In the genomic region with DNA sequence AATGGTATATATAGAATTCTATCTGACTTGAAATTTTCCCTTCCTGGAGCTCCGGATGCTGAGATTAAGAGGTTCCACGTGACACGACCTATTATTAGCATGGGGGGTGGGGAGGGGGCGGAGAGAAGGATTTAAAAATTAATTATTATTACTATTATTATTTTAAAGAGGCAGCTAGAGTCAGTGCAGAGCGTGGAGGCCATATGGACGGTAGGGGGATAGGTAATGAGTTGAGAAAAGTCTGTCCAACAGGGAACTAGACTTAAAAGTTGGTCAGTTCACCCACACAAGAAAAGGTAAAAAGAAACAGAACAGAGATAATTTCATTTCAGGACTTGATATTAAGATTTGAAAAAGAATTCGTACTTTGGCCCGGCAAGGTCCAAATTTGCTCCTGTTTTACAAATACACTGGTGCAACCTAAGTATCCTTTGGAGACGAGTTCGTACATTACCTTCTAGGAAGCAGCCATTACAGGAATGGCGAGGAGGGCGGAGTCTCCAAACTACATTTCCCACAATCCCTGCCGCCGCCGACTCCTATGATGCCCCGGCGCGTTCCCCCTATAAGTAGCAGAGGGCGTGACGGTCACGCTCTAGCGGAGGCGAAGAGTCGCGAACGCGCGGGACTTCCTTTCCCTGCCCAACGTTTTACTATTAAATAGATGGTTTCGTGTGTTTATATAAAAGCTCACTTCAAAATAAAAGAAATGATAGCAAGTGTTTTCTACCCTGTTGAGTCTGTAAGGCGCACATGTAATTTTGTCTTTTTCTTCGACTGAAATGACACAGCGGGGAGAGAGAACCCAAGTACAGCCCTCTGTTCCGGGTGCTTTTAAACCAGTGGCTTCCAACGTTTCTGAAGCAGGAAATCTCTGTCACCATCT, we compare ENCODE assay signal across 8 cellular contexts. TPM values are rescaled to one million over a fixed set of nuclear protein-coding genes. Genes with fewer than 3 reads are reported as not detected.
DNase-seq lines count a peak whose midpoint lies in the region; ATAC-seq, FAIRE-seq and TF ChIP-seq lines count a peak whose summit lies in the region.

A gene with protein sequence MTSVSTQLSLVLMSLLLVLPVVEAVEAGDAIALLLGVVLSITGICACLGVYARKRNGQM (minus strand): TSS at position 481 of the 886 bp plus-strand sequence. CDS start 976 bp downstream, outside the sequence.

- TF ChIP-seq POLR2A in endothelial cell of umbilical vein (IDR thresholded peaks at IDR 0.05; ENCODE audit: low read depth, low read length), result peak; percentile 71

- H3K27ac ChIP-seq in HUES6 (ENCODE audit: low read depth, low read length), result no peak within 1 kb of the TSS; the same call in 1 of the 2 replicates
- H3K27ac ChIP-seq in OCI-LY1 (ENCODE audit: low read depth, low read length, poor library complexity, severe bottlenecking), result peak within 1 kb of the TSS; percentile 45
- H3K27ac ChIP-seq in endothelial cell of umbilical vein (ENCODE audit: insufficient read depth, low read depth, low read length), result peak within 1 kb of the TSS; percentile 67

- ATAC-seq in GM21423 (IDR thresholded peaks at IDR 0.05; ENCODE audit: unreplicated experiment), result peak; percentile 100

- intact Hi-C loops in endothelial cell of umbilical vein (cut with micrococcal nuclease), result loop anchor here (1.0 to 10.0 kb wide), 3 partner anchors 32 to 334 kb away; partner anchors contain the start of gene GPR85

- dilution Hi-C loops in endothelial cell of umbilical vein (cut with MboI; ENCODE audit: extremely low pct_ligation_motif_present, low sequenced_read_pairs), result no loop called here

- H3K4me1 ChIP-seq in HUES6 (ENCODE audit: control insufficient read depth, insufficient read depth, low read length) (peaks cover 2% of the 10 kb centered on the region; the same call in 1 of the 2 replicates), OCI-LY1 (ENCODE audit: insufficient read depth, low read length, severe bottlenecking) (peaks cover 56% of the 10 kb centered on the region), endothelial cell of umbilical vein (ENCODE audit: control insufficient read depth, extremely low read depth, insufficient read depth, low read length) (peaks cover 12% of the 10 kb centered on the region)

- peak within 1 kb of the TSS; percentile 67 for H3K4me2 ChIP-seq in OCI-LY1 (ENCODE audit: low read length)
- H3K4me2 ChIP-seq in endothelial cell of umbilical vein (ENCODE audit: insufficient read depth, low read length), result peak within 1 kb of the TSS; percentile 99

- H3K27me3 ChIP-seq in HUES6 (ENCODE audit: control insufficient read depth, insufficient read depth, low read length) (no peaks in the 10 kb centered on the region), OCI-LY1 (ENCODE audit: insufficient read depth, low read length) (no peaks in the 10 kb centered on the region), endothelial cell of umbilical vein (ENCODE audit: control insufficient read depth in 2 of 2, insufficient read depth in 2 of 2, low read length in 2 of 2) (peaks cover 0 to 7% of the 10 kb centered on the region in 2 experiments)

- in situ Hi-C loops in Caki2 (cut with HindIII; ENCODE audit: low pct_unique_long_range_greater_than_20kb, low sequenced_read_pairs), result no loop called here

- H4K20me1 ChIP-seq in OCI-LY1 (ENCODE audit: insufficient read depth, low read length) (no peaks in the 10 kb centered on the region), endothelial cell of umbilical vein (replicated peaks; ENCODE audit: control insufficient read depth, extremely low read depth, insufficient read depth, low read length) (peaks cover 2% of the 10 kb centered on the region)

- POLR2A ChIA-PET in endothelial cell of umbilical vein (lab: Charles Lee), result no interaction called here

- no peaks in the 10 kb centered on the region for H3K9me2 ChIP-seq in OCI-LY1 (ENCODE audit: low read depth, low read length)

- H3K4me3 ChIP-seq in HUES6 (ENCODE audit: low read depth, low read length), result peak within 1 kb of the TSS; percentile 81
- peak within 1 kb of the TSS; percentile 68 for H3K4me3 ChIP-seq in OCI-LY1 (ENCODE audit: low read depth, low read length, poor library complexity, severe bottlenecking)
- peak within 1 kb of the TSS; percentile 55 to 99 (median 97) for H3K4me3 ChIP-seq in endothelial cell of umbilical vein (replicated peaks in 1 of 3; ENCODE audit: insufficient read depth in 1 of 3, low read depth in 1 of 3, low read length in 3 of 3)

- H2AFZ ChIP-seq in OCI-LY1 (ENCODE audit: low read length), result peak within 1 kb of the TSS; percentile 86
- peak within 1 kb of the TSS; percentile 98 for H2AFZ ChIP-seq in endothelial cell of umbilical vein (ENCODE audit: low read depth, low read length)

- CTCF ChIA-PET in endothelial cell of umbilical vein (lab: Charles Lee), result no interaction called here

- H3K9me1 ChIP-seq in endothelial cell of umbilical vein (replicated peaks; ENCODE audit: control insufficient read depth, extremely low read depth, insufficient read depth, low read length), result no peaks in the 10 kb centered on the region

- peaks cover 18% of the 10 kb centered on the region for H3K36me3 ChIP-seq in HUES6 (ENCODE audit: control insufficient read depth, insufficient read depth, low read length)
- no peaks in the 10 kb centered on the region for H3K36me3 ChIP-seq in OCI-LY1 (ENCODE audit: insufficient read depth, low read length)
- peaks cover 0 to 2% of the 10 kb centered on the region in 2 experiments for H3K36me3 ChIP-seq in endothelial cell of umbilical vein (ENCODE audit: control insufficient read depth in 2 of 2, extremely low read depth in 1 of 2, insufficient read depth in 2 of 2, low read length in 2 of 2)

- no peaks in the 10 kb centered on the region for H3F3A ChIP-seq in OCI-LY1 (ENCODE audit: insufficient read depth, low read length)

- TF ChIP-seq CTCF in OCI-LY1 (IDR thresholded peaks at IDR 0.05; ENCODE audit: low read length) (no peak), endothelial cell of umbilical vein (IDR thresholded peaks at IDR 0.05; ENCODE audit: extremely low read depth in 1 of 2, insufficient read depth in 1 of 2, low read depth in 1 of 2, low read length in 2 of 2) (no peak)

- FAIRE-seq in endothelial cell of umbilical vein (lab: Jason Lieb, UNC), result peak; percentile 86

- H3K9ac ChIP-seq in HUES6 (ENCODE audit: low read length) (peak within 1 kb of the TSS; percentile 68), OCI-LY1 (ENCODE audit: low read length) (peak within 1 kb of the TSS; percentile 54), endothelial cell of umbilical vein (replicated peaks; ENCODE audit: extremely low read depth, insufficient read depth, low read length) (peak within 1 kb of the TSS; percentile 86)

- H3K79me2 ChIP-seq in OCI-LY1 (ENCODE audit: insufficient read depth, low read length) (no peaks in the 10 kb centered on the region), endothelial cell of umbilical vein (ENCODE audit: control insufficient read depth, insufficient read depth, low read length) (no peaks in the 10 kb centered on the region)

- H3K9me3 ChIP-seq in HUES6 (ENCODE audit: control insufficient read depth, insufficient read depth, low read depth, low read length), result no peaks in the 10 kb centered on the region
- H3K9me3 ChIP-seq in OCI-LY1 (ENCODE audit: low read length), result no peaks in the 10 kb centered on the region
- no peaks in the 10 kb centered on the region for H3K9me3 ChIP-seq in endothelial cell of umbilical vein (replicated peaks; ENCODE audit: control insufficient read depth, insufficient read depth, low read length)

- DNase-seq in Caki2 (ENCODE audit: low read depth) (peak; percentile 82), endothelial cell of umbilical vein (ENCODE audit: low read depth, low spot score) (peak; percentile 93), middle frontal gyrus (ENCODE audit: extremely low spot score, low spot score) (peak; percentile 85)
- peak; percentile 88 for DNase-seq in activated CD8-positive, alpha-beta memory T cell treated with anti-CD3 and anti-CD28 coated beads, Interleukin-2, amount 50 U/mL, for 4 hours
- DNase-seq in stimulated activated CD8-positive, alpha-beta memory T cell treated with anti-CD3 and anti-CD28 coated beads, Interleukin-2, amount 100 ng/mL, for 48 hours (ENCODE audit: low read depth in 2 of 2), result peak; percentile 77 to 79

- BruUV-seq in endothelial cell of umbilical vein (replicated peaks; lab: Mats Ljungman, UMichigan), result TSS peak; percentile 92

TF ChIP-seq in endothelial cell of umbilical vein, 7 proteins besides CTCF, POLR2A, EP300 and RAD21:
- TF ChIP-seq FOS (IDR thresholded peaks at IDR 0.05; ENCODE audit: borderline replicate concordance, insufficient read depth, low read length) (no peak), EZH2 (IDR thresholded peaks at IDR 0.05; ENCODE audit: borderline replicate concordance, low read depth, low read length, severe bottlenecking) (no peak), GATA2 (IDR thresholded peaks at IDR 0.05; ENCODE audit: insufficient read depth, insufficient read length, low read depth, low read length) (no peak), MAX (IDR thresholded peaks at IDR 0.05; ENCODE audit: insufficient read depth, insufficient read length) (no peak), MYC (IDR thresholded peaks at IDR 0.05; ENCODE audit: low read depth, low read length) (peak; percentile 20), JUN (IDR thresholded peaks at IDR 0.05; ENCODE audit: borderline replicate concordance, insufficient read depth, insufficient read length, low read depth) (no peak), POLR2AphosphoS5 (IDR thresholded peaks at IDR 0.05; ENCODE audit: insufficient read depth, low read depth, low read length) (peak; percentile 70)

RNA-seq across cellular contexts. Expression of the gene that starts here (rescaled TPM):
- 62.6 and 68.5 TPM in 2 replicates for total RNA-seq in Caki2 (2014; rRNA removed; shearing (Covaris generic); ENCODE audit: low replicate concordance)
- total RNA-seq in endothelial cell of umbilical vein, result 39.1 and 41.7 TPM in 2 replicates
- 23.3 and 26.3 TPM in 2 replicates for polyA plus RNA-seq in endothelial cell of umbilical vein
- polyA plus RNA-seq in endothelial cell of umbilical vein (2011; cell fraction: cytosol; rRNA removed), result 33.9 and 35.7 TPM in 2 replicates
- polyA plus RNA-seq in endothelial cell of umbilical vein (2011; cell fraction: nucleus; rRNA removed), result 12.1 and 13.1 TPM in 2 replicates
- 28.1 and 36.6 TPM in 2 replicates for polyA plus RNA-seq in endothelial cell of umbilical vein (2012)
- polyA minus RNA-seq in endothelial cell of umbilical vein, result 25.4 and 31.4 TPM in 2 replicates
- 8.0 TPM for polyA minus RNA-seq in endothelial cell of umbilical vein (2011; cell fraction: cytosol; rRNA and poly(A)+ RNA removed)
- polyA minus RNA-seq in endothelial cell of umbilical vein (2011; cell fraction: nucleus; rRNA and poly(A)+ RNA removed), result 3.2 and 4.8 TPM in 2 replicates
